ENCODE assay signal across 10 cellular contexts in genomic region chr12:27434673-27435565, GRCh38. TPM values are rescaled to one million over a fixed set of nuclear protein-coding genes. Genes with fewer than 3 reads are reported as not detected.
DNase-seq lines count a peak whose midpoint lies in the region; ATAC-seq and TF ChIP-seq lines count a peak whose summit lies in the region.
"Had no signal": no experiment of that assay in that cellular context is flagged by ENCODE, and none has a peak within 500 bp of the region (broad histone marks: within the 10 kb centered on the region; RNA-seq: fewer than 3 reads in every experiment).

No MANE protein-coding gene starts in this region.

- H3K36me3 ChIP-seq in GM23248 (ENCODE audit: low read depth) (no peaks in the 10 kb centered on the region), neuronal stem cell (replicated peaks in 1 of 2; ENCODE audit: control insufficient read depth in 2 of 2, insufficient read depth in 2 of 2, low read length in 2 of 2) (no peaks in the 10 kb centered on the region)

- H3K14ac ChIP-seq in neuronal stem cell (ENCODE audit: low read length) = no peak overlapping the region

- H2BK120ac ChIP-seq in neuronal stem cell (ENCODE audit: low read depth, low read length) = no peak overlapping the region

- DNase-seq in CD14-positive monocyte (ENCODE audit: low spot score) = no peak
- peak; percentile 50 for DNase-seq in GM23248
- DNase-seq in T-helper 17 cell = no peak
- DNase-seq in epithelial cell of esophagus (ENCODE audit: low read depth) = no peak
- DNase-seq in neuronal stem cell (ENCODE audit: low spot score) = no peak
- DNase-seq in NCI-H2081 (lab: John Stamatoyannopoulos, UW) = no peak

- peaks cover 0 to 3% (median 0%) of the 10 kb centered on the region in 7 donors for H3K9me3 Mint-ChIP-seq in CD14-positive monocyte
- H3K9me3 Mint-ChIP-seq: stimulated activated naive CD8-positive, alpha-beta T cell treated with anti-CD3 and anti-CD28 coated beads, Interleukin-15, Interleukin-2, amounts not matched to agents 100 ng/mL and 50 ng/mL, for 24 hours had no signal

- H3K4me1 Mint-ChIP-seq in CD14-positive monocyte (peaks cover 43% of the 10 kb centered on the region), T-helper 17 cell (peaks cover 13% of the 10 kb centered on the region)

- H3K27me3 Mint-ChIP-seq in CD14-positive monocyte (ENCODE audit: low read depth in 3 of 3) (no peaks in the 10 kb centered on the region), T-helper 17 cell (peaks cover 38% of the 10 kb centered on the region)
- H3K27me3 Mint-ChIP-seq: IgD-negative memory B cell had no signal

- H2BK12ac ChIP-seq in neuronal stem cell (ENCODE audit: low read length) = no peak overlapping the region

- H3K36me3 Mint-ChIP-seq in CD14-positive monocyte = no peaks in the 10 kb centered on the region
- peaks cover 10% of the 10 kb centered on the region for H3K36me3 Mint-ChIP-seq in T-helper 17 cell (ENCODE audit: low read depth)

- no peaks in the 10 kb centered on the region for H3K9me2 ChIP-seq in GM23248 (ENCODE audit: insufficient read depth)

- H3K4me3 ChIP-seq in GM23248 = no peak overlapping the region
- no peak overlapping the region for H3K4me3 ChIP-seq in epithelial cell of esophagus (ENCODE audit: low read length)
- no peak overlapping the region for H3K4me3 ChIP-seq in neuronal stem cell (ENCODE audit: low read length in 2 of 2)

- no peak overlapping the region for H3K4ac ChIP-seq in neuronal stem cell (ENCODE audit: low read length)

- no peak overlapping the region for H2BK15ac ChIP-seq in neuronal stem cell (ENCODE audit: low read length)

- peak; percentile 70 for ATAC-seq in T-helper 17 cell
- no peak for ATAC-seq in HG02571 (IDR thresholded peaks at IDR 0.05; ENCODE audit: unreplicated experiment)
- no peak for ATAC-seq in GM18870 (IDR thresholded peaks at IDR 0.05; ENCODE audit: unreplicated experiment)

- WGBS in GM23248 (ENCODE audit: low coverage in 1 of 2, low lambda C conversion rate in 2 of 2, missing lambda C conversion rate in 2 of 2), 2 experiments = 52 to 59% methylated on average over 5 of the region's 6 CpGs
- no CpG with 5 or more reads among the region's 6 CpGs for WGBS in neuronal stem cell (ENCODE audit: extremely low coverage in 2 of 2, insufficient read length in 2 of 2, insufficient replicate concordance in 1 of 2), 2 donors

- no peaks in the 10 kb centered on the region for H3K79me1 ChIP-seq in neuronal stem cell (ENCODE audit: low read depth, low read length)

- H3K9me3 ChIP-seq in GM23248 (ENCODE audit: low read depth) = no peaks in the 10 kb centered on the region
- no peaks in the 10 kb centered on the region for H3K9me3 ChIP-seq in T-helper 17 cell (ENCODE audit: control insufficient read depth, low read length, poor library complexity, severe bottlenecking)
- H3K9me3 ChIP-seq in neuronal stem cell (replicated peaks in 1 of 2; ENCODE audit: control insufficient read depth in 2 of 2, insufficient read depth in 1 of 2, low read depth in 1 of 2, low read length in 2 of 2) = no peaks in the 10 kb centered on the region

- H3K27me3 ChIP-seq in GM23248 (replicated peaks; ENCODE audit: insufficient read depth) (no peaks in the 10 kb centered on the region), neuronal stem cell (ENCODE audit: control insufficient read depth in 3 of 3, insufficient read depth in 3 of 3, low read depth in 1 of 3, low read length in 3 of 3) (no peaks in the 10 kb centered on the region)

- H4K8ac ChIP-seq in neuronal stem cell (ENCODE audit: low read depth, low read length) = no peak overlapping the region

- H3K18ac ChIP-seq in neuronal stem cell (ENCODE audit: low read length) = no peak overlapping the region

- peaks cover 12% of the 10 kb centered on the region for H3K4me1 ChIP-seq in GM23248 (ENCODE audit: insufficient read depth)
- H3K4me1 ChIP-seq in neuronal stem cell (ENCODE audit: control insufficient read depth in 2 of 2, insufficient read depth in 1 of 2, low read depth in 1 of 2, low read length in 2 of 2) = no peaks in the 10 kb centered on the region

- no peaks in the 10 kb centered on the region for H4K20me1 ChIP-seq in GM23248 (ENCODE audit: insufficient read depth)

- H3K27ac ChIP-seq in GM23248 (no peak overlapping the region), neuronal stem cell (replicated peaks; ENCODE audit: low read length) (no peak overlapping the region)

- no peaks in the 10 kb centered on the region for H3K79me2 ChIP-seq in GM23248 (ENCODE audit: insufficient read depth)

- H2AFZ ChIP-seq in GM23248 (peak overlapping the region; percentile 33; the same call in 1 of the 2 replicates), neuronal stem cell (ENCODE audit: low read length) (peak overlapping the region; percentile 72)

- no peak overlapping the region for H3K23ac ChIP-seq in neuronal stem cell (ENCODE audit: low read depth, low read length, poor library complexity)

- no peak overlapping the region for H2AK5ac ChIP-seq in neuronal stem cell (ENCODE audit: low read depth, low read length)

- in situ Hi-C loops in GM23248 (cut with MboI) = no loop called here

- H3F3A ChIP-seq in GM23248 (ENCODE audit: insufficient read depth) = peaks cover 15% of the 10 kb centered on the region

- H3K27ac Mint-ChIP-seq in CD14-positive monocyte (peak overlapping the region in 1 of 7 donors; percentile 74), T-helper 17 cell (no peak overlapping the region)
- H3K27ac Mint-ChIP-seq: IgD-negative memory B cell; stimulated activated naive CD8-positive, alpha-beta T cell treated with anti-CD3 and anti-CD28 coated beads, Interleukin-15, Interleukin-2, amounts not matched to agents 100 ng/mL and 50 ng/mL, for 24 hours had no signal

- no peak overlapping the region for H3K9ac ChIP-seq in GM23248
- no peak overlapping the region for H3K9ac ChIP-seq in neuronal stem cell (ENCODE audit: low read depth, low read length, poor library complexity)

- H3K4me3 Mint-ChIP-seq in CD14-positive monocyte (peak overlapping the region in 1 of 2 donors; percentile 53), T-helper 17 cell (no peak overlapping the region)
- H3K4me3 Mint-ChIP-seq: IgD-negative memory B cell; stimulated activated naive CD8-positive, alpha-beta T cell treated with anti-CD3 and anti-CD28 coated beads, Interleukin-15, Interleukin-2, amounts not matched to agents 100 ng/mL and 50 ng/mL, for 24 hours had no signal

- H2BK5ac ChIP-seq in neuronal stem cell (ENCODE audit: low read length) = no peak overlapping the region

- TF ChIP-seq CTCF in CD14-positive monocyte (IDR thresholded peaks at IDR 0.05) = peak; percentile 63
- TF ChIP-seq CTCF in epithelial cell of esophagus (IDR thresholded peaks at IDR 0.05; ENCODE audit: insufficient read depth, low read depth, low read length, missing control alignments) = peak; percentile 52

- intact Hi-C loops in CD14-positive monocyte (cut with micrococcal nuclease) = loop anchor here in 1 of 2 donors (10.0 kb wide), 1 partner anchor 190 kb away; no protein-coding TSS in a partner anchor

- H4K91ac ChIP-seq in neuronal stem cell (ENCODE audit: low read depth, low read length, poor library complexity) = no peak overlapping the region

- H3K4me2 ChIP-seq in GM23248 (ENCODE audit: unreplicated experiment) (no peak overlapping the region), neuronal stem cell (ENCODE audit: insufficient read depth, low read length, poor library complexity, severe bottlenecking) (no peak overlapping the region)

RNA-seq across cellular contexts. Expression of gene SMCO2, which starts 11.6 kb away (rescaled TPM):
- polyA plus RNA-seq in CD14-positive monocyte (not detected), GM23248 (2016; fragmentation: Nextera tagmentation; extraction: Ambion mirVana) (0.18 TPM in 1 of 2 replicates, not detected in the other)
- total RNA-seq in GM23248 (2014; rRNA removed; shearing (Covaris generic)) = not detected in 2 replicates
- total RNA-seq in T-helper 17 cell = not detected
- 0.14 TPM for polyA plus RNA-seq in neuronal stem cell (2013, experiment 1 of 2)
- 0.15 TPM for polyA plus RNA-seq in neuronal stem cell (2013, experiment 2 of 2)
- polyA plus RNA-seq: IgD-negative memory B cell had no signal
